In genomic region chrX:72276478-72276953, GRCh38 we compare ENCODE assay signal across 8 cellular contexts. TPM values are rescaled to one million over a fixed set of nuclear protein-coding genes. Genes with fewer than 3 reads are reported as not detected.
DNase-seq lines count a peak whose midpoint lies in the region; ATAC-seq and TF ChIP-seq lines count a peak whose summit lies in the region.

No MANE protein-coding gene starts in this region.

- peak overlapping the region; percentile 91 to 96 (median 93) for H3K4me3 Mint-ChIP-seq in naive B cell

- H3K27ac Mint-ChIP-seq in naive B cell = peak overlapping the region; percentile 93 to 97 (median 96)

- ATAC-seq in GM18861 (IDR thresholded peaks at IDR 0.05; ENCODE audit: unreplicated experiment) = peak; percentile 1
- peak; percentile 8 for ATAC-seq in HG03439 (IDR thresholded peaks at IDR 0.05; ENCODE audit: unreplicated experiment)
- ATAC-seq in naive B cell (ENCODE audit: low read depth in 2 of 2) = peak; percentile 20 to 26
- no peak for ATAC-seq in GM21528 (IDR thresholded peaks at IDR 0.05; ENCODE audit: low FRiP score, unreplicated experiment)

- H3K27me3 Mint-ChIP-seq in naive B cell = peaks cover 9 to 13% (median 12%) of the 10 kb centered on the region in 3 donors

- DNase-seq in cardiac fibroblast (ENCODE audit: low read depth in 2 of 2) (peak in 1 of 2 donors; percentile 13), naive B cell (no peak), COLO829 (ENCODE audit: low spot score) (no peak), head of caudate nucleus (no peak), hippocampal formation (lab: John Stamatoyannopoulos, UW) (no peak)

- H3K9me3 Mint-ChIP-seq in naive B cell = no peaks in the 10 kb centered on the region

- intact Hi-C loops in head of caudate nucleus (cut with DNase I) = no loop called here

- peaks cover 12 to 34% (median 21%) of the 10 kb centered on the region in 3 donors for H3K4me1 Mint-ChIP-seq in naive B cell

- peak overlapping the region; percentile 62 to 70 for H3K4me3 ChIP-seq in cardiac fibroblast (replicated peaks in 1 of 2; ENCODE audit: low read depth in 2 of 2, low read length in 2 of 2)

- no peak for TF ChIP-seq CTCF in cardiac fibroblast (IDR thresholded peaks at IDR 0.05; ENCODE audit: low read depth, low read length)

- H3K36me3 Mint-ChIP-seq in naive B cell = peaks cover 22 to 33% of the 10 kb centered on the region in 2 donors

RNA-seq across cellular contexts. Expression of gene RPS4X, which starts 0.5 kb away (rescaled TPM):
- polyA plus RNA-seq in naive B cell (ENCODE audit: low read depth in 6 of 6) = 100 to 1,000 TPM; 500 to 821 (median 751) TPM

RNA-seq across cellular contexts. Expression of gene CITED1, which starts 29.2 kb away (rescaled TPM):
- under 1 TPM in 1 of 6 donors, not detected in 5; 0.83 TPM for polyA plus RNA-seq in naive B cell (ENCODE audit: low read depth in 6 of 6)

RNA-seq across cellular contexts. Expression of gene ERCC6L, which starts 37.7 kb away (rescaled TPM):
- polyA plus RNA-seq in naive B cell (ENCODE audit: low read depth in 6 of 6) = under 1 TPM in 5 of 6 donors, not detected in 1; 0.30 to 0.85 (median 0.54) TPM
